In genomic region chr20:25858495-25859425, GRCh38 we compare ENCODE assay signal across 10 cellular contexts.
DNase-seq lines count a peak whose midpoint lies in the region; ATAC-seq lines count a peak whose summit lies in the region.
"Had no signal": no experiment of that assay in that cellular context is flagged by ENCODE, and none has a peak within 500 bp of the region (broad histone marks: within the 10 kb centered on the region; RNA-seq: fewer than 3 reads in every experiment).

No MANE protein-coding gene starts in this region.

- H3K9me3 Mint-ChIP-seq in CD4-positive, alpha-beta memory T cell, result peaks cover 0 to 11% (median 0%) of the 10 kb centered on the region in 8 donors
- H3K9me3 Mint-ChIP-seq in effector memory CD8-positive, alpha-beta T cell, result no peaks in the 10 kb centered on the region

- H3K27ac ChIP-seq in CD4-positive, alpha-beta memory T cell (ENCODE audit: low read depth, low read length), result no peak overlapping the region
- H3K27ac ChIP-seq in SJCRH30, result no peak overlapping the region
- H3K27ac ChIP-seq: epithelial cell of prostate, left lung had no signal

- peaks cover 47% of the 10 kb centered on the region for H3K4me1 ChIP-seq in CD4-positive, alpha-beta memory T cell (ENCODE audit: insufficient read depth, low read length)
- H3K4me1 ChIP-seq in SJCRH30, result no peaks in the 10 kb centered on the region

- no peaks in the 10 kb centered on the region for H3K36me3 ChIP-seq in CD4-positive, alpha-beta memory T cell (ENCODE audit: insufficient read depth, low read length)
- H3K36me3 ChIP-seq in H7 (replicated peaks; ENCODE audit: control insufficient read depth, insufficient read depth, low read length) (no peaks in the 10 kb centered on the region), SJCRH30 (no peaks in the 10 kb centered on the region)
- H3K36me3 ChIP-seq: left lung had no signal

- POLR2A ChIA-PET in CD4-positive, alpha-beta memory T cell (lab: Charles Lee; ENCODE audit: partially characterized antibody), result no interaction called here

- peak overlapping the region in 7 of 8 donors; percentile 19 to 89 (median 68) for H3K4me3 Mint-ChIP-seq in CD4-positive, alpha-beta memory T cell
- peak overlapping the region; percentile 62 to 69 for H3K4me3 Mint-ChIP-seq in effector memory CD8-positive, alpha-beta T cell

- peaks cover 48% of the 10 kb centered on the region in 2 donors for H3K27me3 Mint-ChIP-seq in CD4-positive, alpha-beta memory T cell
- peaks cover 79 to 85% of the 10 kb centered on the region in 2 donors for H3K27me3 Mint-ChIP-seq in effector memory CD8-positive, alpha-beta T cell

- H3K27me3 ChIP-seq in CD4-positive, alpha-beta memory T cell (ENCODE audit: insufficient read depth, low read length), result peaks cover 17% of the 10 kb centered on the region
- H3K27me3 ChIP-seq in H7 (ENCODE audit: control insufficient read depth, insufficient read depth, low read length) (peaks cover 63% of the 10 kb centered on the region), SJCRH30 (peaks cover 6% of the 10 kb centered on the region; the same call in 1 of the 2 replicates)

- peaks cover 0 to 2% of the 10 kb centered on the region in 2 donors for H3K36me3 Mint-ChIP-seq in CD4-positive, alpha-beta memory T cell
- H3K36me3 Mint-ChIP-seq in effector memory CD8-positive, alpha-beta T cell (ENCODE audit: insufficient read depth), result peaks cover 43% of the 10 kb centered on the region

- CTCF ChIA-PET in CD4-positive, alpha-beta memory T cell (lab: Charles Lee; ENCODE audit: partially characterized antibody), result no interaction called here

- peaks cover 19 to 61% (median 43%) of the 10 kb centered on the region in 4 donors for H3K4me1 Mint-ChIP-seq in CD4-positive, alpha-beta memory T cell
- H3K4me1 Mint-ChIP-seq in effector memory CD8-positive, alpha-beta T cell (ENCODE audit: low read depth in 2 of 2), result peaks cover 28 to 36% of the 10 kb centered on the region in 2 donors

- H3K27ac Mint-ChIP-seq in CD4-positive, alpha-beta memory T cell, result peak overlapping the region in 2 of 7 donors; percentile 1 to 59
- no peak overlapping the region for H3K27ac Mint-ChIP-seq in effector memory CD8-positive, alpha-beta T cell

- intact Hi-C loops in CD4-positive, alpha-beta memory T cell (cut with micrococcal nuclease), result no loop called here
- intact Hi-C loops in posterior vena cava (cut with DNase I), result no loop called here

- ATAC-seq in effector memory CD8-positive, alpha-beta T cell (replicated peaks), result no peak
- ATAC-seq in HG03139 (IDR thresholded peaks at IDR 0.05; ENCODE audit: unreplicated experiment), result no peak

- peak in 1 of 5 donors; percentile 21 for DNase-seq in CD4-positive, alpha-beta memory T cell
- DNase-seq in H7 (peak; percentile 5), posterior vena cava (ENCODE audit: low spot score) (peak; percentile 65), SJCRH30 (no peak), NAMALWA (ENCODE audit: low spot score) (no peak), activated gamma-delta T cell (lab: John Stamatoyannopoulos, UW) (no peak)
- DNase-seq in effector memory CD8-positive, alpha-beta T cell, result no peak
- DNase-seq: left lung had no signal

- H3K4me3 ChIP-seq in CD4-positive, alpha-beta memory T cell (ENCODE audit: low read length in 2 of 2), result no peak overlapping the region
- peak overlapping the region; percentile 31; the same call in 1 of the 2 replicates for H3K4me3 ChIP-seq in H7 (ENCODE audit: insufficient read depth, low read depth, low read length)
- no peak overlapping the region for H3K4me3 ChIP-seq in SJCRH30

- H3K9me3 ChIP-seq in CD4-positive, alpha-beta memory T cell (ENCODE audit: control insufficient read depth in 1 of 2, low read length in 2 of 2), result no peaks in the 10 kb centered on the region
- H3K9me3 ChIP-seq in SJCRH30 (replicated peaks), result no peaks in the 10 kb centered on the region
- H3K9me3 ChIP-seq: left lung had no signal

Comparison
In these comparisons a context has a peak if more than half of its experiments do, and no peak if none do; other contexts are left out.
1. DNase-seq: peak in H7 (single experiment) and posterior vena cava (single experiment); none in effector memory CD8-positive, alpha-beta T cell (0 of 3), SJCRH30 (0 of 2), NAMALWA (single experiment) and activated gamma-delta T cell (single experiment).